8 cellular contexts compared by ENCODE assay signal in genomic region chr14:34874386-34875030, GRCh38. TPM values are rescaled to one million over a fixed set of nuclear protein-coding genes. Genes with fewer than 3 reads are reported as not detected.
DNase-seq lines count a peak whose midpoint lies in the region; ATAC-seq and TF ChIP-seq lines count a peak whose summit lies in the region.

No MANE protein-coding gene starts in this region.

- peaks cover 19% of the 10 kb centered on the region for H3K4me1 Mint-ChIP-seq in progenitor cell of endocrine pancreas (ENCODE audit: low read depth)

- peak; percentile 78 for DNase-seq in ELF-1 (ENCODE audit: low read depth, low spot score)
- peak; percentile 41 for DNase-seq in SHP77 treated with DMSO at 0.1 percent for 48 hours (lab: John Stamatoyannopoulos, UW)
- DNase-seq in adipocyte (ENCODE audit: low read depth): peak; percentile 79
- peak; percentile 55 for DNase-seq in left cardiac atrium
- DNase-seq in progenitor cell of endocrine pancreas (ENCODE audit: low spot score, unreplicated experiment): peak; percentile 39
- DNase-seq in vagina (ENCODE audit: extremely low spot score in 2 of 2): no peak

- H3K36me3 ChIP-seq in HUES64 (ENCODE audit: insufficient read depth, low read length) (peaks cover 6% of the 10 kb centered on the region; the same call in 1 of the 2 replicates), adipocyte (ENCODE audit: control insufficient read depth, insufficient read depth, low read length, severe bottlenecking) (peaks cover 5% of the 10 kb centered on the region), vagina (no peaks in the 10 kb centered on the region)

- no peaks in the 10 kb centered on the region for H3K9me3 Mint-ChIP-seq in progenitor cell of endocrine pancreas (ENCODE audit: low read depth)

- peaks cover 10% of the 10 kb centered on the region; the same call in 1 of the 2 replicates for H3K4me1 ChIP-seq in HUES64 (ENCODE audit: insufficient read depth, low read length)
- peaks cover 15% of the 10 kb centered on the region for H3K4me1 ChIP-seq in adipocyte (ENCODE audit: control insufficient read depth, insufficient read depth, low read length)
- peaks cover 19% of the 10 kb centered on the region for H3K4me1 ChIP-seq in vagina

- under 1% methylated on average over 85 of the region's 85 CpGs for WGBS in HUES64

- no peak for TF ChIP-seq POLR2A in vagina (IDR thresholded peaks at IDR 0.05)

- peaks cover 4% of the 10 kb centered on the region for H3K36me3 Mint-ChIP-seq in progenitor cell of endocrine pancreas (ENCODE audit: insufficient read depth)

- TF ChIP-seq CTCF in progenitor cell of endocrine pancreas (IDR thresholded peaks at IDR 0.05; ENCODE audit: unreplicated experiment) (no peak), vagina (IDR thresholded peaks at IDR 0.05) (no peak)

- H3K27ac ChIP-seq in HUES64 (ENCODE audit: low read depth, low read length): peak overlapping the region; percentile 86
- H3K27ac ChIP-seq in vagina: peak overlapping the region; percentile 100

- peaks cover 19% of the 10 kb centered on the region; the same call in 1 of the 2 replicates for H3K27me3 ChIP-seq in HUES64 (ENCODE audit: insufficient read depth, low read length)
- H3K27me3 ChIP-seq in adipocyte (replicated peaks; ENCODE audit: control insufficient read depth, insufficient read depth, low read length): no peaks in the 10 kb centered on the region
- H3K27me3 ChIP-seq in vagina: no peaks in the 10 kb centered on the region

- H3K4me3 ChIP-seq in HUES64 (ENCODE audit: low read length): peak overlapping the region; percentile 78
- peak overlapping the region; percentile 93 for H3K4me3 ChIP-seq in adipocyte (ENCODE audit: low read length)
- peak overlapping the region; percentile 90 to 96 for H3K4me3 ChIP-seq in vagina

- intact Hi-C loops in left cardiac atrium (cut with DNase I) (loop anchor here (5.0 to 10.0 kb wide), 2 partner anchors 110 to 173 kb away; partner anchors contain the start of genes FAM177A1 (in 1 of the 2) and SRP54 (in 1 of the 2)), vagina (cut with DNase I) (loop anchor here (2.0 to 5.0 kb wide), 2 partner anchors 108 to 173 kb away; partner anchors contain the start of genes FAM177A1 and SRP54)

- peak; percentile 35 for ATAC-seq in GM21526 (IDR thresholded peaks at IDR 0.05; ENCODE audit: low FRiP score, unreplicated experiment)
- ATAC-seq in left cardiac atrium: peak; percentile 50 to 54

- no peaks in the 10 kb centered on the region for H3K27me3 Mint-ChIP-seq in progenitor cell of endocrine pancreas

- peak overlapping the region; percentile 99 for H3K4me3 Mint-ChIP-seq in progenitor cell of endocrine pancreas (ENCODE audit: low read depth)

- H3K9ac ChIP-seq in HUES64 (ENCODE audit: low read depth, low read length) (peak overlapping the region; percentile 85), adipocyte (ENCODE audit: low read length) (peak overlapping the region; percentile 96)

- H3K9me3 ChIP-seq in HUES64 (ENCODE audit: insufficient read depth, low read depth, low read length) (no peaks in the 10 kb centered on the region), adipocyte (ENCODE audit: control insufficient read depth, low read length) (no peaks in the 10 kb centered on the region), vagina (no peaks in the 10 kb centered on the region)

- peak overlapping the region; percentile 88 for H3K27ac Mint-ChIP-seq in progenitor cell of endocrine pancreas

RNA-seq across cellular contexts. Expression of gene BAZ1A, which starts 0.7 kb away (rescaled TPM):
- 17.4 TPM for polyA plus RNA-seq in HUES64 (2013, experiment 1 of 2)
- polyA plus RNA-seq in HUES64 (2013, experiment 2 of 2): 20.1 TPM
- total RNA-seq in left cardiac atrium: 10 to 100 TPM in 1 of 2 donors, 1 to 10 TPM in 1; 8.2 to 13.8 TPM
- total RNA-seq in progenitor cell of endocrine pancreas: 41.2 and 42.8 TPM in 2 replicates
- total RNA-seq in vagina: 38.5 TPM

Comparison
In these comparisons a context has a peak if more than half of its experiments do, and no peak if none do; other contexts are left out.
1. DNase-seq: peak in ELF-1 (single experiment), SHP77 treated with DMSO at 0.1 percent for 48 hours (single experiment), adipocyte (single experiment), left cardiac atrium (single experiment) and progenitor cell of endocrine pancreas (single experiment); none in vagina (0 of 2).
2. Peak in every context shown above with its lines, with median percentiles within 50 percentile points of each other: H3K4me3 ChIP-seq.